1 cellular context compared by ENCODE assay signal in genomic region chr14:23610090-23610814, GRCh38.
TF ChIP-seq lines count a peak whose summit lies in the region.

No MANE protein-coding gene starts in this region.

TF ChIP-seq in HepG2, 621 proteins besides CTCF, POLR2A, EP300 and RAD21 (continues in another document):
- no peak for TF ChIP-seq GABPA (IDR thresholded peaks at IDR 0.05; ENCODE audit: low read depth, low read length)
- no peak for TF ChIP-seq GABPA (CRISPR knock-in tag; IDR thresholded peaks at IDR 0.05; ENCODE audit: low read depth)
- TF ChIP-seq GATAD1 (CRISPR knock-in tag; IDR thresholded peaks at IDR 0.05) = no peak; the same call in 1 of the 2 replicates
- TF ChIP-seq ZFP91 (CRISPR knock-in tag; IDR thresholded peaks at IDR 0.05; ENCODE audit: borderline replicate concordance) = no peak
- no peak for TF ChIP-seq RFX1 (IDR thresholded peaks at IDR 0.05)
- no peak; the same call in 1 of the 2 replicates for TF ChIP-seq ZBTB25 (CRISPR knock-in tag; IDR thresholded peaks at IDR 0.05)
- TF ChIP-seq NFE2L2 (IDR thresholded peaks at IDR 0.05; ENCODE audit: low read length) = 0 out of 2 replicates have a peak, but pooled peaks have one; percentile 1
- TF ChIP-seq ZNF839 (CRISPR knock-in tag; IDR thresholded peaks at IDR 0.05; ENCODE audit: borderline replicate concordance) = no peak
- TF ChIP-seq REXO4 (CRISPR knock-in tag; IDR thresholded peaks at IDR 0.05; ENCODE audit: borderline replicate concordance) = no peak
- TF ChIP-seq ZMYM3 (CRISPR knock-in tag; IDR thresholded peaks at IDR 0.05) = peak; percentile 89
- peak in 1 of 2 experiments; percentile 62; a peak in 2 of 4 replicates for TF ChIP-seq REST (IDR thresholded peaks at IDR 0.05; ENCODE audit: borderline replicate concordance in 1 of 2, low read depth in 1 of 2, low read length in 2 of 2)
- TF ChIP-seq SKI (IDR thresholded peaks at IDR 0.05; ENCODE audit: partially characterized antibody) = no peak
- no peak for TF ChIP-seq EED (CRISPR knock-in tag; IDR thresholded peaks at IDR 0.05)
- no peak for TF ChIP-seq KAT2B (IDR thresholded peaks at IDR 0.05; ENCODE audit: borderline replicate concordance, low read depth, low read length)
- TF ChIP-seq MYNN (CRISPR knock-in tag; IDR thresholded peaks at IDR 0.05; ENCODE audit: low read depth) = no peak
- no peak for TF ChIP-seq ZNF484 (CRISPR knock-in tag; IDR thresholded peaks at IDR 0.05; ENCODE audit: borderline replicate concordance, low read depth)
- TF ChIP-seq RXRB (CRISPR knock-in tag; IDR thresholded peaks at IDR 0.05; ENCODE audit: borderline replicate concordance) = peak; percentile 79
- no peak for TF ChIP-seq ZNF3 (CRISPR knock-in tag; IDR thresholded peaks at IDR 0.05)
- TF ChIP-seq MIER2 (CRISPR knock-in tag; IDR thresholded peaks at IDR 0.05) = peak; percentile 61
- peak; percentile 70 for TF ChIP-seq SAP130 (CRISPR knock-in tag; IDR thresholded peaks at IDR 0.05; ENCODE audit: low read depth)
- TF ChIP-seq TEAD3 (CRISPR knock-in tag; optimal IDR thresholded peaks at IDR 0.05; ENCODE audit: borderline replicate concordance) = no peak
- no peak; the same call in 1 of the 2 replicates for TF ChIP-seq TBX3 (IDR thresholded peaks at IDR 0.05; ENCODE audit: borderline replicate concordance)
- peak; percentile 7; the same call in 1 of the 2 replicates for TF ChIP-seq SP5 (CRISPR knock-in tag; IDR thresholded peaks at IDR 0.05; ENCODE audit: borderline replicate concordance, low read depth)
- TF ChIP-seq KDM4B (CRISPR knock-in tag; IDR thresholded peaks at IDR 0.05) = peak; percentile 42; the same call in 1 of the 2 replicates
- no peak for TF ChIP-seq DMTF1 (CRISPR knock-in tag; IDR thresholded peaks at IDR 0.05)
- TF ChIP-seq FOXA3 (CRISPR knock-in tag; IDR thresholded peaks at IDR 0.05) = peak; percentile 85
- TF ChIP-seq TARDBP (CRISPR knock-in tag; IDR thresholded peaks at IDR 0.05) = peak; percentile 86
- no peak for TF ChIP-seq TAF1 (CRISPR knock-in tag; IDR thresholded peaks at IDR 0.05)
- TF ChIP-seq RBM22 (optimal IDR thresholded peaks at IDR 0.05; ENCODE audit: low read length) = no peak
- no peak; the same call in 1 of the 2 replicates for TF ChIP-seq ZNF362 (CRISPR knock-in tag; IDR thresholded peaks at IDR 0.05; ENCODE audit: borderline replicate concordance)
- peak; percentile 75 for TF ChIP-seq MYPOP (CRISPR knock-in tag; IDR thresholded peaks at IDR 0.05)
- TF ChIP-seq KLF11 (CRISPR knock-in tag; IDR thresholded peaks at IDR 0.05) = peak; percentile 53; the same call in 1 of the 2 replicates
- no peak for TF ChIP-seq ZSCAN12 (CRISPR knock-in tag; IDR thresholded peaks at IDR 0.05)
- TF ChIP-seq WIZ (CRISPR knock-in tag; IDR thresholded peaks at IDR 0.05) = no peak
- TF ChIP-seq ZNF253 (CRISPR knock-in tag; IDR thresholded peaks at IDR 0.05; ENCODE audit: borderline replicate concordance) = no peak
- 0 out of 2 replicates have a peak, but pooled peaks have one; percentile 13 for TF ChIP-seq RERE (CRISPR knock-in tag; IDR thresholded peaks at IDR 0.05; ENCODE audit: low read depth)
- TF ChIP-seq ARID3A (IDR thresholded peaks at IDR 0.05; ENCODE audit: low read depth, low read length) = no peak; the same call in 1 of the 2 replicates
- TF ChIP-seq ZNF629 (CRISPR knock-in tag; conservative IDR thresholded peaks at IDR 0.05) = peak; percentile 56; the same call in 1 of the 2 replicates
- peak; percentile 69; the same call in 1 of the 2 replicates for TF ChIP-seq RCOR2 (CRISPR knock-in tag; IDR thresholded peaks at IDR 0.05)
- TF ChIP-seq STAT6 (CRISPR knock-in tag; IDR thresholded peaks at IDR 0.05; ENCODE audit: borderline replicate concordance) = no peak
